Comparison of ENCODE assay signal across 26 cellular contexts in genomic region chr10:71393841-71394475, GRCh38. TPM values are rescaled to one million over a fixed set of nuclear protein-coding genes. Genes with fewer than 3 reads are reported as not detected.
A peak's percentile ranks its signal among the peaks of the same experiment; 100 is the strongest.
DNase-seq lines count a peak whose midpoint lies in the region; ATAC-seq and FAIRE-seq lines count a peak whose summit lies in the region.
"Had no signal": no experiment of that assay in that cellular context is flagged by ENCODE, and none has a peak within 500 bp of the region (broad histone marks: within the 10 kb centered on the region; RNA-seq: fewer than 3 reads in every experiment).

No MANE protein-coding gene starts in this region.

- peaks cover 38 to 63% of the 10 kb centered on the region in 2 donors for H3K27me3 Mint-ChIP-seq in T-cell

- H3K4me3 Mint-ChIP-seq in T-cell, result no peak overlapping the region
- H3K4me3 Mint-ChIP-seq: CD4-positive, alpha-beta T cell; IgD-negative memory B cell had no signal

- peaks cover 3 to 18% of the 10 kb centered on the region in 2 donors for H3K27me3 ChIP-seq in small intestine (ENCODE audit: control insufficient read depth in 2 of 2, insufficient read depth in 2 of 2, low read length in 2 of 2)

- H3K9me3 Mint-ChIP-seq in T-cell, result no peaks in the 10 kb centered on the region
- H3K9me3 Mint-ChIP-seq: CD4-positive, alpha-beta T cell; IgD-negative memory B cell had no signal

- H3K27ac ChIP-seq in small intestine (ENCODE audit: low read depth in 1 of 2, low read length in 1 of 2), result no peak overlapping the region
- H3K27ac ChIP-seq: 22Rv1, BLaER1, GM23248, Peyer's patch had no signal

- H3K9me3 ChIP-seq in small intestine (ENCODE audit: control insufficient read depth, low read depth), result no peaks in the 10 kb centered on the region
- H3K9me3 ChIP-seq: BLaER1, Peyer's patch had no signal

- POLR2A ChIA-PET in T-cell (lab: Charles Lee), result interaction anchor here (0.6 kb wide), 2 partner anchors 39 to 52 kb away, joined by 3 to 5 read pairs; no protein-coding TSS in a partner anchor

- no peaks in the 10 kb centered on the region for H3K36me3 Mint-ChIP-seq in T-cell
- H3K36me3 Mint-ChIP-seq: IgD-negative memory B cell had no signal

- WGBS in small intestine, 3 donors, result 78 to 88% (median 87%) methylated on average over 8 of the region's 8 CpGs

- CTCF ChIA-PET in T-cell (lab: Charles Lee), result no interaction called here

- ATAC-seq in left lobe of liver (no peak), T-cell (replicated peaks in 1 of 4) (no peak), HG03354 (IDR thresholded peaks at IDR 0.05; ENCODE audit: poor library complexity, severe bottlenecking, unreplicated experiment) (no peak)
- ATAC-seq: HCT116 had no signal

- no peak overlapping the region for H3K27ac Mint-ChIP-seq in T-cell
- H3K27ac Mint-ChIP-seq: CD4-positive, alpha-beta T cell; IgD-negative memory B cell had no signal

- no peaks in the 10 kb centered on the region for H3K36me3 ChIP-seq in small intestine (ENCODE audit: control insufficient read depth in 2 of 2, insufficient read depth in 2 of 2, low read length in 2 of 2)
- H3K36me3 ChIP-seq: BLaER1, Peyer's patch had no signal

- H3K4me1 Mint-ChIP-seq in T-cell, result peaks cover 7 to 11% (median 8%) of the 10 kb centered on the region in 3 donors

- H3K4me3 ChIP-seq in small intestine (ENCODE audit: low read depth in 1 of 2, low read length in 2 of 2), result no peak overlapping the region
- H3K4me3 ChIP-seq: BLaER1, GM23248, Peyer's patch had no signal

- peak; percentile 45 for DNase-seq in activated CD8-positive, alpha-beta memory T cell treated with anti-CD3 and anti-CD28 coated beads for 24 hours
- no peak for DNase-seq in activated CD8-positive, alpha-beta memory T cell treated with anti-CD3 and anti-CD28 coated beads, Interleukin-2, amount 50 U/mL, for 4 hours
- DNase-seq in left lobe of liver (ENCODE audit: low spot score) (peak; percentile 37), small intestine (no peak), T-cell (no peak), NCI-H748 (lab: John Stamatoyannopoulos, UW; ENCODE audit: unreplicated experiment) (no peak)
- peak; percentile 14 for DNase-seq in stimulated activated CD8-positive, alpha-beta memory T cell treated with anti-CD3 and anti-CD28 coated beads, Interleukin-4, amount 100 ng/mL, for 48 hours
- DNase-seq: ACHN; CD4-positive, alpha-beta T cell; COR-L47; DMS79; GM23248; Karpas-422; MV-4-11; NCI-H1105 treated with DMSO at 0.1 percent for 48 hours; NCI-H2029 treated with DMSO at 0.1 percent for 48 hours; NCI-H226; NCI-H510A treated with DMSO at 0.1 percent for 48 hours; NCI-H82 had no signal

- no peaks in the 10 kb centered on the region for H3K4me1 ChIP-seq in small intestine (ENCODE audit: control insufficient read depth in 2 of 2, insufficient read depth in 1 of 2, low read depth in 1 of 2, low read length in 1 of 2)

- no peak for FAIRE-seq in small intestine (lab: Jason Lieb, UNC)

RNA-seq across cellular contexts. Expression of gene CDH23, which starts 2.8 kb away (rescaled TPM):
- total RNA-seq in left lobe of liver (20.9 TPM), T-cell (10 to 100 TPM in 1 of 5 donors, 1 to 10 TPM in 4; 2.6 to 21.4 (median 3.0) TPM)
- polyA plus RNA-seq in small intestine, result 1 to 10 TPM in 2 of 3 donors, under 1 TPM in 1; 0.89 to 2.5 (median 1.4) TPM
- total RNA-seq: GM23248, M059J had no signal
- polyA plus RNA-seq: IgD-negative memory B cell had no signal

Comparison
In these comparisons a context has a peak if more than half of its experiments do, and no peak if none do; other contexts are left out.
1. DNase-seq: peak in activated CD8-positive, alpha-beta memory T cell treated with anti-CD3 and anti-CD28 coated beads for 24 hours (single experiment), left lobe of liver (single experiment) and stimulated activated CD8-positive, alpha-beta memory T cell treated with anti-CD3 and anti-CD28 coated beads, Interleukin-4, amount 100 ng/mL, for 48 hours (single experiment); none in activated CD8-positive, alpha-beta memory T cell treated with anti-CD3 and anti-CD28 coated beads, Interleukin-2, amount 50 U/mL, for 4 hours (single experiment), small intestine (single experiment), T-cell (0 of 34) and NCI-H748 (single experiment).